28 cellular contexts compared by ENCODE assay signal in genomic region chr17:8448310-8448709, GRCh38. TPM values are rescaled to one million over a fixed set of nuclear protein-coding genes. Genes with fewer than 3 reads are reported as not detected.
"Had no signal": no experiment of that assay in that cellular context is flagged by ENCODE, and none has a peak within 500 bp of the region (broad histone marks: within the 10 kb centered on the region; RNA-seq: fewer than 3 reads in every experiment).

No MANE protein-coding gene starts in this region.

- H3K4me1 ChIP-seq: testis had no signal

- H3K4me3 ChIP-seq: lung, sigmoid colon, testis had no signal

- H3K9me3 ChIP-seq: sigmoid colon, testis had no signal

- ATAC-seq: activated naive CD4-positive, alpha-beta T cell treated with anti-CD3 and anti-CD28 coated beads, Interleukin-2, amount 50 U/mL, for 72 hours; esophagus mucosa; naive thymus-derived CD8-positive, alpha-beta T cell; SK-N-SH treated with all-trans-retinoic acid at 6 μM for 48 hours; T-cell had no signal

- H3K27me3 ChIP-seq: sigmoid colon, testis had no signal

- DNase-seq: activated CD4-positive, alpha-beta T cell treated with anti-CD3 and anti-CD28 coated beads for 4 hours; activated CD4-positive, alpha-beta T cell treated with anti-CD3 and anti-CD28 coated beads, Interleukin-2, amount 50 U/mL, for 48 hours; activated CD4-positive, CD25-positive, alpha-beta regulatory T cell; activated gamma-delta T cell treated with Interleukin-2 at 50 U/mL for 16 hours; aorta; effector CD8-positive, alpha-beta T cell; glutamatergic neuron; hypothalamus; naive thymus-derived CD8-positive, alpha-beta T cell; retina; sigmoid colon; stimulated activated CD4-positive, alpha-beta T cell treated with anti-CD3 and anti-CD28 coated beads, Interleukin-2, amount 100 ng/mL, for 48 hours; stimulated activated CD8-positive, alpha-beta memory T cell treated with anti-CD3 and anti-CD28 coated beads, Interleukin-4, amount 100 ng/mL, for 48 hours; stimulated activated naive CD4-positive, alpha-beta T cell; T-cell; testis had no signal

- H3K27ac ChIP-seq: sigmoid colon, testis had no signal

RNA-seq across cellular contexts. Expression of gene RNF222, which starts 50.7 kb away (rescaled TPM):
- total RNA-seq: activated T-helper 1 cell treated with anti-CD3 and anti-CD28 coated beads, Interleukin-12 subunit alpha, Interleukin-12 subunit beta, Interleukin-2, Interleukin-4 antibody, amounts not matched to agents 30 ng/mL and 10 ng/mL and 1 ng/mL, durations not matched to agents 14 hours and 24 hours and 36 hours; aorta; cardiac septum; chondrocyte; frontal cortex; lung; mesenteric fat pad; osteocyte; progenitor cell of endocrine pancreas; sigmoid colon; ureter had no signal
- polyA plus RNA-seq: aorta, lung had no signal
